In genomic region chr2:167616997-167617396, GRCh38 we compare ENCODE assay signal across 10 cellular contexts.
"Had no signal": no experiment of that assay in that cellular context is flagged by ENCODE, and none has a peak within 500 bp of the region (broad histone marks: within the 10 kb centered on the region; RNA-seq: fewer than 3 reads in every experiment).

No MANE protein-coding gene starts in this region.

- H3K27ac Mint-ChIP-seq: GM23338, HFFc6 had no signal

- H3K9ac ChIP-seq: GM23248 had no signal

- H3K9me3 Mint-ChIP-seq: GM23338, H9 had no signal

- H2AFZ ChIP-seq: GM23248, GM23338 had no signal

- H3K36me3 ChIP-seq: HAP-1 had no signal

- H3K9me3 ChIP-seq: HAP-1 had no signal

- H3K4me2 ChIP-seq: GM23338 had no signal

- H3K4me1 ChIP-seq: HAP-1 had no signal

- FAIRE-seq: H54 had no signal

- H3K4me3 Mint-ChIP-seq: GM23338, H9, HFFc6 had no signal

- ATAC-seq: GM23338, HCT116 had no signal

- DNase-seq: GM23248, GOT3, H7, H9, HCEC 1CT, HFFc6 had no signal

- H3K4me3 ChIP-seq: GM23248, GM23338, HAP-1 had no signal

- H3K27ac ChIP-seq: GM23248 had no signal
